In the genomic region with DNA sequence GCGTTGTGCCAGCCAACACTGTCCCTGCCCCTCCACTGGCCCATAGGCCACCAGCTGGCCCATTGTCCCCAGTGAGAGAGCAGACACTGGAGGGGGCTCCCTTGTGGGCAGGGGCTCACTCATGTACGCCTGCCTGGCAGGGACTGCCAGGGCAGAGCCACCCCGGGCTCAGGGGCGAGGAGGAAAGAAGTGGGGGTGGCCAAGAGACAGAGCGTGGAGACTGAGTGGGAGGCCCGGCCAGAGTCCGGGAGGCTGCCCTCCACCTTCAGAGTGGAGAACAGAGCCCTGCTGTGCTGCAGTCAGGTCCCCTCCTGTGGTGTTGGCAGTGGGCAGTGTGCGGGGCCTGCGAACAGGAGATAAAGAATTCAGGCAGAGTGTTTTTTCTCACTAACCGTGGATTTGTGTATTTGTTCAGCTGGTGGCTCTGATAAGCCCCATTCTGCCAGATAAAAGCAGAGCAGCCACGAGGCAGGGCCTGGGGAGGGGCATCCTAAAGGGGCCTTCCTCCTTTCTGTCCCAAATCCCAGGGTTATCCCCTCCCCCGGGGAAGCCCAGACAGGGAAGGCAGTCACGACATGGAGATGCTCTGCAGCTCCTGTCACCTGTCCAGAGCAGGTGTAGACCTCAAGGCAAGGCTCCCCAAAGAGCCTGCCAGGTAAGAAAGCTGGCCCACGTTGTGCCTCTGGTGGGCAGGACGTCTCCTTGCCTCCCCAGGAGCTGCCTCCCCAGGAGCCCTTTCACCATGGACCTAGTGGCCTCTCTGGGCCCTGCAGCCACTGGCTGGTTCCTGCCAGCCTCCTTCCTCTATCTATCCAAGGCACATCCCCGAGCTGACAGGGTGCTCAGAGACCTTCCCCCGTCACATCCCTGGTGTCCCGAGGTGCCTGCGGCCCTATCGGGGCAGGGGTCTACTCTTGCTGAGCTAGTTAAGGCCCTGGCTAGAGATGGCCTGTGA, we compare ENCODE assay signal across 1 cellular context.
TF ChIP-seq lines count a peak whose summit lies in the region.

No MANE protein-coding gene starts in this region.

TF ChIP-seq in endothelial cell of umbilical vein, 7 proteins besides CTCF, POLR2A, EP300 and RAD21:
- TF ChIP-seq JUN (IDR thresholded peaks at IDR 0.05; ENCODE audit: borderline replicate concordance, insufficient read depth, insufficient read length, low read depth) (no peak), GATA2 (IDR thresholded peaks at IDR 0.05; ENCODE audit: insufficient read depth, insufficient read length, low read depth, low read length) (no peak), MYC (IDR thresholded peaks at IDR 0.05; ENCODE audit: low read depth, low read length) (no peak), MAX (IDR thresholded peaks at IDR 0.05; ENCODE audit: insufficient read depth, insufficient read length) (no peak), FOS (IDR thresholded peaks at IDR 0.05; ENCODE audit: borderline replicate concordance, insufficient read depth, low read length) (no peak), EZH2 (IDR thresholded peaks at IDR 0.05; ENCODE audit: borderline replicate concordance, low read depth, low read length, severe bottlenecking) (no peak), POLR2AphosphoS5 (IDR thresholded peaks at IDR 0.05; ENCODE audit: insufficient read depth, low read depth, low read length) (no peak)
